Comparison of ENCODE assay signal across 8 cellular contexts in genomic region chr15:42919308-42919707, GRCh38. TPM values are rescaled to one million over a fixed set of nuclear protein-coding genes. Genes with fewer than 3 reads are reported as not detected.
A peak's percentile ranks its signal among the peaks of the same experiment; 100 is the strongest.
DNase-seq lines count a peak whose midpoint lies in the region; ATAC-seq, FAIRE-seq and TF ChIP-seq lines count a peak whose summit lies in the region.

No MANE protein-coding gene starts in this region.

- TF ChIP-seq POLR2A in endothelial cell of umbilical vein (IDR thresholded peaks at IDR 0.05; ENCODE audit: low read depth, low read length) (no peak), prostate gland (IDR thresholded peaks at IDR 0.05) (no peak)

- H3K4me1 ChIP-seq in endothelial cell of umbilical vein (ENCODE audit: control insufficient read depth, extremely low read depth, insufficient read depth, low read length) (peaks cover 26% of the 10 kb centered on the region), prostate gland (replicated peaks) (no peaks in the 10 kb centered on the region)

- intact Hi-C loops in endothelial cell of umbilical vein (cut with micrococcal nuclease): no loop called here
- intact Hi-C loops in prostate gland (cut with DNase I): no loop called here

- H3K27me3 ChIP-seq in endothelial cell of umbilical vein (ENCODE audit: control insufficient read depth in 2 of 2, insufficient read depth in 2 of 2, low read length in 2 of 2) (no peaks in the 10 kb centered on the region), prostate gland (replicated peaks; ENCODE audit: insufficient read depth) (no peaks in the 10 kb centered on the region)

- no peak overlapping the region for H3K9ac ChIP-seq in endothelial cell of umbilical vein (replicated peaks; ENCODE audit: extremely low read depth, insufficient read depth, low read length)

- no peak for TF ChIP-seq CTCF in endothelial cell of umbilical vein (IDR thresholded peaks at IDR 0.05; ENCODE audit: extremely low read depth in 1 of 2, insufficient read depth in 1 of 2, low read depth in 1 of 2, low read length in 2 of 2)
- no peak for TF ChIP-seq CTCF in prostate gland (IDR thresholded peaks at IDR 0.05)

- no TSS peak for BruUV-seq in endothelial cell of umbilical vein (replicated peaks; lab: Mats Ljungman, UMichigan)

- ATAC-seq in GM21825 (IDR thresholded peaks at IDR 0.05; ENCODE audit: unreplicated experiment): no peak

- CTCF ChIA-PET in endothelial cell of umbilical vein (lab: Charles Lee): interaction anchor here (0.8 to 1.9 kb wide), 2 partner anchors 28 to 91 kb away, joined by 3 to 5 read pairs; no protein-coding TSS in a partner anchor

- DNase-seq in G401 (ENCODE audit: low spot score) (peak; percentile 18), OCI-M1 (lab: John Stamatoyannopoulos, UW) (peak; percentile 50), endothelial cell of umbilical vein (ENCODE audit: low read depth, low spot score) (no peak), prostate gland (ENCODE audit: low spot score) (no peak), SKM-1 (lab: John Stamatoyannopoulos, UW; ENCODE audit: unreplicated experiment) (no peak), NCI-H1092 (lab: John Stamatoyannopoulos, UW) (no peak), NOMO-1 treated with dmso at 0.1 percent for 144 hours (lab: John Stamatoyannopoulos, UW; ENCODE audit: unreplicated experiment) (no peak)

- POLR2A ChIA-PET in endothelial cell of umbilical vein (lab: Charles Lee): no interaction called here

- peaks cover 3% of the 10 kb centered on the region for H3K79me2 ChIP-seq in endothelial cell of umbilical vein (ENCODE audit: control insufficient read depth, insufficient read depth, low read length)

- H3K9me3 ChIP-seq in endothelial cell of umbilical vein (replicated peaks; ENCODE audit: control insufficient read depth, insufficient read depth, low read length) (no peaks in the 10 kb centered on the region), prostate gland (no peaks in the 10 kb centered on the region)

- H2AFZ ChIP-seq in endothelial cell of umbilical vein (ENCODE audit: low read depth, low read length): no peak overlapping the region

- in situ Hi-C loops in G401 (cut with HindIII; ENCODE audit: low sequenced_read_pairs): no loop called here

- peak overlapping the region; percentile 81 for H3K4me2 ChIP-seq in endothelial cell of umbilical vein (ENCODE audit: insufficient read depth, low read length)

- no peaks in the 10 kb centered on the region for H4K20me1 ChIP-seq in endothelial cell of umbilical vein (replicated peaks; ENCODE audit: control insufficient read depth, extremely low read depth, insufficient read depth, low read length)

- no peak overlapping the region for H3K27ac ChIP-seq in endothelial cell of umbilical vein (ENCODE audit: insufficient read depth, low read depth, low read length)
- peak overlapping the region; percentile 95 to 97 for H3K27ac ChIP-seq in prostate gland

- no peaks in the 10 kb centered on the region for H3K36me3 ChIP-seq in endothelial cell of umbilical vein (ENCODE audit: control insufficient read depth in 2 of 2, extremely low read depth in 1 of 2, insufficient read depth in 2 of 2, low read length in 2 of 2)
- H3K36me3 ChIP-seq in prostate gland: no peaks in the 10 kb centered on the region

- dilution Hi-C loops in endothelial cell of umbilical vein (cut with MboI; ENCODE audit: extremely low pct_ligation_motif_present, low sequenced_read_pairs): no loop called here

- no peaks in the 10 kb centered on the region for H3K9me1 ChIP-seq in endothelial cell of umbilical vein (replicated peaks; ENCODE audit: control insufficient read depth, extremely low read depth, insufficient read depth, low read length)

- 37% methylated on average over 2 of the region's 2 CpGs for WGBS in prostate gland

- FAIRE-seq in endothelial cell of umbilical vein (lab: Jason Lieb, UNC): peak; percentile 18

- H3K4me3 ChIP-seq in endothelial cell of umbilical vein (replicated peaks in 1 of 3; ENCODE audit: insufficient read depth in 1 of 3, low read depth in 1 of 3, low read length in 3 of 3) (peak overlapping the region; percentile 65 to 84 (median 82)), prostate gland (peak overlapping the region; percentile 96 to 98)

TF ChIP-seq in endothelial cell of umbilical vein, 7 proteins besides CTCF, POLR2A, EP300 and RAD21:
- TF ChIP-seq POLR2AphosphoS5 (IDR thresholded peaks at IDR 0.05; ENCODE audit: insufficient read depth, low read depth, low read length): no peak
- TF ChIP-seq FOS (IDR thresholded peaks at IDR 0.05; ENCODE audit: borderline replicate concordance, insufficient read depth, low read length): no peak
- TF ChIP-seq JUN (IDR thresholded peaks at IDR 0.05; ENCODE audit: borderline replicate concordance, insufficient read depth, insufficient read length, low read depth): no peak
- no peak for TF ChIP-seq MYC (IDR thresholded peaks at IDR 0.05; ENCODE audit: low read depth, low read length)
- TF ChIP-seq, protein P1, sequence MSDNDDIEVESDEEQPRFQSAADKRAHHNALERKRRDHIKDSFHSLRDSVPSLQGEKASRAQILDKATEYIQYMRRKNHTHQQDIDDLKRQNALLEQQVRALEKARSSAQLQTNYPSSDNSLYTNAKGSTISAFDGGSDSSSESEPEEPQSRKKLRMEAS (IDR thresholded peaks at IDR 0.05; ENCODE audit: insufficient read depth, insufficient read length): no peak
- TF ChIP-seq EZH2 (IDR thresholded peaks at IDR 0.05; ENCODE audit: borderline replicate concordance, low read depth, low read length, severe bottlenecking): no peak
- no peak for TF ChIP-seq GATA2 (IDR thresholded peaks at IDR 0.05; ENCODE audit: insufficient read depth, insufficient read length, low read depth, low read length)

RNA-seq across cellular contexts. Expression of gene TTBK2, which starts 1.3 kb away (rescaled TPM):
- 3.4 and 6.2 TPM in 2 replicates for total RNA-seq in G401 (2014; rRNA removed; shearing (Covaris generic))
- total RNA-seq in endothelial cell of umbilical vein: 16.9 and 17.1 TPM in 2 replicates
- polyA plus RNA-seq in endothelial cell of umbilical vein: 3.5 and 4.4 TPM in 2 replicates
- 3.6 and 4.6 TPM in 2 replicates for polyA plus RNA-seq in endothelial cell of umbilical vein (2011; cell fraction: cytosol; rRNA removed)
- 13.2 and 15.2 TPM in 2 replicates for polyA plus RNA-seq in endothelial cell of umbilical vein (2011; cell fraction: nucleus; rRNA removed)
- polyA plus RNA-seq in endothelial cell of umbilical vein (2012): 5.7 and 6.3 TPM in 2 replicates
- 17.5 and 26.5 TPM in 2 replicates for polyA minus RNA-seq in endothelial cell of umbilical vein
- polyA minus RNA-seq in endothelial cell of umbilical vein (2011; cell fraction: cytosol; rRNA and poly(A)+ RNA removed): 6.3 TPM
- 13.3 and 17.1 TPM in 2 replicates for polyA minus RNA-seq in endothelial cell of umbilical vein (2011; cell fraction: nucleus; rRNA and poly(A)+ RNA removed)
- total RNA-seq in prostate gland: 10 to 100 TPM; 20.4 to 30.3 TPM

Comparison
In these comparisons a context has a peak if more than half of its experiments do, and no peak if none do; other contexts are left out.
1. DNase-seq: peak in G401 (single experiment) and OCI-M1 (single experiment); none in endothelial cell of umbilical vein (single experiment), prostate gland (single experiment), SKM-1 (single experiment), NCI-H1092 (single experiment) and NOMO-1 treated with dmso at 0.1 percent for 144 hours (single experiment).